In the genomic region with DNA sequence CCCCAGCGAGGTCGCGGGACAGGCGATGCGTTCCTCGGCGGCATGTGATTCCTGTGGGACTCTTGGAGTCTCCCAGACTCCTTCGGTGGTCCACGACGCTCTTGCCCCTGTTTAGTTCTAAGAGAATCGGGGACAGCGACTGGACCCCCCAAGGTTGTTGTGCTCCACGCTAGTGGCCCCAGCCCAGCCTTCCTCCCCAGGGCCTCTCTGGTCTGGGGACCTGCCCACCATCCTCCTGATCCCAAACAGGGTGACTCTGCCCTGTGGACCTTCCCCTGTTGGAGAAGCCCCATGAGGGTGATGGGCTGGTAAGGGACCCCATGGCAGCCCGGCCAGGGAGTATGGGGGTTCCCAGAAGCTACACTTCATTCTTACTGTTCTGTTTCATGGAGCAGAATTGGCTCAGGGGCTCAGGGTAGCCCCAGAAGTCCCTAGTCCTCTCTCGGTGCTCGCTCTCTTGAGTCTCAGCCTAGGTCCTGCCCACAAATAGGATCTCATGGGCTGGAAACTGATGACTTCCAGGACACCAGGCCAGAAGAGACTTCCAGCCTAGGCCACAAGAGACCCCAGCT, we compare ENCODE assay signal across 8 cellular contexts. TPM values are rescaled to one million over a fixed set of nuclear protein-coding genes. Genes with fewer than 3 reads are reported as not detected.
DNase-seq lines count a peak whose midpoint lies in the region; ATAC-seq and TF ChIP-seq lines count a peak whose summit lies in the region.

No MANE protein-coding gene starts in this region.

- H3K79me2 ChIP-seq in OCI-LY1 (ENCODE audit: insufficient read depth, low read length) = no peaks in the 10 kb centered on the region

- H3K4me3 ChIP-seq in BJ (ENCODE audit: low read depth, low read length) (peak overlapping the region; percentile 73), OCI-LY1 (ENCODE audit: low read depth, low read length, poor library complexity, severe bottlenecking) (peak overlapping the region; percentile 85)

- TF ChIP-seq CTCF in BJ (IDR thresholded peaks at IDR 0.05; ENCODE audit: insufficient read depth, low read depth, low read length) (no peak), OCI-LY1 (IDR thresholded peaks at IDR 0.05; ENCODE audit: low read length) (no peak), nephron progenitor cell (IDR thresholded peaks at IDR 0.05) (no peak)

- peak overlapping the region; percentile 82 to 93 for H3K4me3 Mint-ChIP-seq in effector memory CD8-positive, alpha-beta T cell
- H3K4me3 Mint-ChIP-seq in nephron progenitor cell = peak overlapping the region; percentile 81

- H2AFZ ChIP-seq in OCI-LY1 (ENCODE audit: low read length) = no peak overlapping the region

- peak overlapping the region; percentile 88 for H3K4me2 ChIP-seq in OCI-LY1 (ENCODE audit: low read length)

- CTCF ChIA-PET in BJ (lab: Yijun Ruan, JAX) = interaction anchor here (5.7 kb wide), 1 partner anchor 12 kb away, joined by 28 read pairs; no protein-coding TSS in a partner anchor

- no peaks in the 10 kb centered on the region for H3K9me3 Mint-ChIP-seq in effector memory CD8-positive, alpha-beta T cell
- peaks cover 11% of the 10 kb centered on the region for H3K9me3 Mint-ChIP-seq in nephron progenitor cell

- no peak for ATAC-seq in effector memory CD8-positive, alpha-beta T cell (replicated peaks)
- ATAC-seq in GM21619 (IDR thresholded peaks at IDR 0.05; ENCODE audit: unreplicated experiment) (no peak), GM21381 (IDR thresholded peaks at IDR 0.05; ENCODE audit: unreplicated experiment) (no peak)

- peak overlapping the region; percentile 75 for H3K9ac ChIP-seq in OCI-LY1 (ENCODE audit: low read length)

- peaks cover 28% of the 10 kb centered on the region for H3K36me3 Mint-ChIP-seq in effector memory CD8-positive, alpha-beta T cell (ENCODE audit: insufficient read depth)
- H3K36me3 Mint-ChIP-seq in nephron progenitor cell (ENCODE audit: low read depth) = peaks cover 6% of the 10 kb centered on the region

- POLR2A ChIA-PET in BJ (lab: Charles Lee) = no interaction called here

- DNase-seq in BJ (ENCODE audit: low read depth) (no peak), nephron progenitor cell (no peak), SW 1271 (lab: John Stamatoyannopoulos, UW) (no peak), midbrain (lab: John Stamatoyannopoulos, UW) (no peak)
- DNase-seq in effector memory CD8-positive, alpha-beta T cell = no peak

- no peaks in the 10 kb centered on the region for H3K9me2 ChIP-seq in OCI-LY1 (ENCODE audit: low read depth, low read length)

- peak overlapping the region; percentile 92 to 96 for H3K27ac Mint-ChIP-seq in effector memory CD8-positive, alpha-beta T cell
- no peak overlapping the region for H3K27ac Mint-ChIP-seq in nephron progenitor cell

- H3K27me3 ChIP-seq in BJ (ENCODE audit: control insufficient read depth, insufficient read depth, low read length) (no peaks in the 10 kb centered on the region), OCI-LY1 (ENCODE audit: insufficient read depth, low read length) (no peaks in the 10 kb centered on the region)

- peaks cover 55% of the 10 kb centered on the region for H3K4me1 ChIP-seq in OCI-LY1 (ENCODE audit: insufficient read depth, low read length, severe bottlenecking)

- no peaks in the 10 kb centered on the region for H3F3A ChIP-seq in OCI-LY1 (ENCODE audit: insufficient read depth, low read length)

- peaks cover 47 to 51% of the 10 kb centered on the region in 2 donors for H3K4me1 Mint-ChIP-seq in effector memory CD8-positive, alpha-beta T cell (ENCODE audit: low read depth in 2 of 2)
- peaks cover 42% of the 10 kb centered on the region for H3K4me1 Mint-ChIP-seq in nephron progenitor cell

- H3K36me3 ChIP-seq in BJ (ENCODE audit: control insufficient read depth, insufficient read depth, low read length) = no peaks in the 10 kb centered on the region
- 0 out of 2 replicates have a peak, but pooled peaks cover 4% of the 10 kb centered on the region for H3K36me3 ChIP-seq in OCI-LY1 (ENCODE audit: insufficient read depth, low read length)

- no peaks in the 10 kb centered on the region for H3K9me3 ChIP-seq in OCI-LY1 (ENCODE audit: low read length)

- H3K27me3 Mint-ChIP-seq in effector memory CD8-positive, alpha-beta T cell = no peaks in the 10 kb centered on the region
- H3K27me3 Mint-ChIP-seq in nephron progenitor cell (ENCODE audit: low read depth, poor library complexity) = peaks cover 4% of the 10 kb centered on the region

- H3K27ac ChIP-seq in OCI-LY1 (ENCODE audit: low read depth, low read length, poor library complexity, severe bottlenecking) = peak overlapping the region; percentile 59

- no peaks in the 10 kb centered on the region for H4K20me1 ChIP-seq in OCI-LY1 (ENCODE audit: insufficient read depth, low read length)

RNA-seq across cellular contexts. Expression of a gene that starts 0.9 kb away (rescaled TPM):
- 56.0 and 69.3 TPM in 2 replicates for polyA plus RNA-seq in BJ (2011; rRNA removed)
- 16.4 and 28.3 TPM in 2 replicates for polyA minus RNA-seq in BJ (2011; rRNA and poly(A)+ RNA removed)

RNA-seq across cellular contexts. Expression of a gene that starts 37.2 kb away (rescaled TPM):
- 32.3 and 53.9 TPM in 2 replicates for polyA plus RNA-seq in BJ (2011; rRNA removed)
- 16.9 and 20.7 TPM in 2 replicates for polyA minus RNA-seq in BJ (2011; rRNA and poly(A)+ RNA removed)

RNA-seq across cellular contexts. Expression of a gene that starts 38.4 kb away (rescaled TPM):
- polyA plus RNA-seq in BJ (2011; rRNA removed) = 0.98 and 1.9 TPM in 2 replicates
- 0.57 and 1.6 TPM in 2 replicates for polyA minus RNA-seq in BJ (2011; rRNA and poly(A)+ RNA removed)
